15 cellular contexts compared by ENCODE assay signal in genomic region chr15:44775923-44776322, GRCh38. TPM values are rescaled to one million over a fixed set of nuclear protein-coding genes. Genes with fewer than 3 reads are reported as not detected.
DNase-seq lines count a peak whose midpoint lies in the region; ATAC-seq and TF ChIP-seq lines count a peak whose summit lies in the region.
"Had no signal": no experiment of that assay in that cellular context is flagged by ENCODE, and none has a peak within 500 bp of the region (broad histone marks: within the 10 kb centered on the region; RNA-seq: fewer than 3 reads in every experiment).

No MANE protein-coding gene starts in this region.

- CTCF ChIA-PET in PC-3 (lab: Charles Lee) = no interaction called here

- H3K4me1 ChIP-seq in PC-3 (ENCODE audit: insufficient read depth, low read length) = no peaks in the 10 kb centered on the region
- H3K4me1 ChIP-seq: A549 had no signal

- H3K4me3 ChIP-seq in PC-3 (ENCODE audit: low read length) = no peak overlapping the region
- H3K4me3 ChIP-seq: A549, skin epidermis had no signal

- H3K9me3 ChIP-seq in PC-3 (ENCODE audit: low read length) = no peaks in the 10 kb centered on the region
- H3K9me3 ChIP-seq: A549 had no signal

- H3K4me1 Mint-ChIP-seq in osteocyte (ENCODE audit: unreplicated experiment) = no peaks in the 10 kb centered on the region
- H3K4me1 Mint-ChIP-seq: central memory CD8-positive, alpha-beta T cell had no signal

- no peak overlapping the region for H3K27ac Mint-ChIP-seq in osteocyte (ENCODE audit: unreplicated experiment)
- H3K27ac Mint-ChIP-seq: activated T-cell treated with anti-CD3 and anti-CD28 coated beads, Interleukin-2, amount 50 U/mL, for 24 hours had no signal

- no peak overlapping the region for H2AFZ ChIP-seq in PC-3 (ENCODE audit: low read length)

- no peaks in the 10 kb centered on the region for H3K36me3 ChIP-seq in PC-3 (ENCODE audit: low read depth, low read length)

- POLR2A ChIA-PET in PC-3 (lab: Charles Lee; ENCODE audit: unreplicated experiment) = no interaction called here

- peaks cover 18% of the 10 kb centered on the region for H3K27me3 Mint-ChIP-seq in osteocyte (ENCODE audit: unreplicated experiment)
- H3K27me3 Mint-ChIP-seq: activated T-cell treated with anti-CD3 and anti-CD28 coated beads, Interleukin-2, amount 50 U/mL, for 24 hours; central memory CD8-positive, alpha-beta T cell had no signal

- intact Hi-C loops in PC-3 (cut with micrococcal nuclease) = no loop called here

- no peak overlapping the region for H3K4me3 Mint-ChIP-seq in osteocyte (ENCODE audit: unreplicated experiment)
- H3K4me3 Mint-ChIP-seq: activated T-cell treated with anti-CD3 and anti-CD28 coated beads, Interleukin-2, amount 50 U/mL, for 24 hours; central memory CD8-positive, alpha-beta T cell had no signal

- H3K9ac ChIP-seq in PC-3 (ENCODE audit: low read length) = no peak overlapping the region

- H3F3A ChIP-seq in PC-3 (ENCODE audit: low read length, unreplicated experiment) = no peaks in the 10 kb centered on the region

- BruUV-seq in PC-3 (replicated peaks; lab: Mats Ljungman, UMichigan) = no TSS peak

- no peaks in the 10 kb centered on the region for H4K20me1 ChIP-seq in PC-3 (ENCODE audit: low read length)

- H3K27me3 ChIP-seq in PC-3 (ENCODE audit: low read length) = no peaks in the 10 kb centered on the region; the same call in 1 of the 2 replicates

- ATAC-seq in omental fat pad (ENCODE audit: low FRiP score) = no peak
- ATAC-seq in PC-3 = no peak
- ATAC-seq: A549, HCT116 had no signal

- no peaks in the 10 kb centered on the region for H3K9me2 ChIP-seq in PC-3 (replicated peaks; ENCODE audit: low read length)

- TF ChIP-seq CTCF in omental fat pad (IDR thresholded peaks at IDR 0.05) = no peak
- no peak for TF ChIP-seq CTCF in PC-3 (conservative IDR thresholded peaks at IDR 0.05; ENCODE audit: low read depth, low read length)
- TF ChIP-seq CTCF in osteocyte (IDR thresholded peaks at IDR 0.05) = no peak

- H3K4me2 ChIP-seq in PC-3 (ENCODE audit: low read length) = no peak overlapping the region
- H3K4me2 ChIP-seq: A549 had no signal

- peak overlapping the region; percentile 44 for H3K27ac ChIP-seq in caudate nucleus (ENCODE audit: low read depth, low read length)
- H3K27ac ChIP-seq in PC-3 (ENCODE audit: low read length) = no peak overlapping the region
- H3K27ac ChIP-seq: A549, skin epidermis had no signal

- peaks cover 16% of the 10 kb centered on the region for H3K9me3 Mint-ChIP-seq in osteocyte (ENCODE audit: unreplicated experiment)

- DNase-seq in NCI-H2081 (lab: John Stamatoyannopoulos, UW) = peak; percentile 51 to 68
- no peak for DNase-seq in NCI-H2081 treated with DMSO at 0.1 percent for 48 hours (lab: John Stamatoyannopoulos, UW)
- DNase-seq in NCI-H510A treated with DMSO at 0.1 percent for 48 hours (lab: John Stamatoyannopoulos, UW) = peak; percentile 7
- peak in 58 of 61 donors; percentile 1 to 80 (median 42) for DNase-seq in caudate nucleus (lab: John Stamatoyannopoulos, UW)
- peak; percentile 18 for DNase-seq in retina
- no peak for DNase-seq in omental fat pad (ENCODE audit: low spot score)
- DNase-seq in PC-3 = no peak
- DNase-seq in osteocyte (ENCODE audit: extremely low spot score, unreplicated experiment) = no peak
- DNase-seq: activated T-cell treated with anti-CD3 and anti-CD28 coated beads, Interleukin-2, amount 50 U/mL, for 24 hours; GDM1; mesendoderm had no signal

- no peaks in the 10 kb centered on the region for H3K36me3 Mint-ChIP-seq in osteocyte (ENCODE audit: unreplicated experiment)

- no peaks in the 10 kb centered on the region for H3K79me2 ChIP-seq in PC-3 (ENCODE audit: low read length)

RNA-seq across cellular contexts. Expression of gene TRIM69, which starts 39.6 kb away (rescaled TPM):
- total RNA-seq in omental fat pad = 10 to 100 TPM; 11.9 to 31.1 (median 16.3) TPM
- total RNA-seq in PC-3 (2014; rRNA removed) = 8.2 and 10.8 TPM in 2 replicates
- 13.6 and 17.6 TPM in 2 replicates for total RNA-seq in osteocyte

Comparison
In these comparisons a context has a peak if more than half of its experiments do, and no peak if none do; other contexts are left out.
1. DNase-seq: peak in NCI-H2081 (2 of 2), NCI-H510A treated with DMSO at 0.1 percent for 48 hours (single experiment), caudate nucleus (58 of 61) and retina (single experiment); none in NCI-H2081 treated with DMSO at 0.1 percent for 48 hours (single experiment), omental fat pad (single experiment), PC-3 (single experiment) and osteocyte (single experiment).